Comparison of ENCODE assay signal across 11 cellular contexts in the genomic region with DNA sequence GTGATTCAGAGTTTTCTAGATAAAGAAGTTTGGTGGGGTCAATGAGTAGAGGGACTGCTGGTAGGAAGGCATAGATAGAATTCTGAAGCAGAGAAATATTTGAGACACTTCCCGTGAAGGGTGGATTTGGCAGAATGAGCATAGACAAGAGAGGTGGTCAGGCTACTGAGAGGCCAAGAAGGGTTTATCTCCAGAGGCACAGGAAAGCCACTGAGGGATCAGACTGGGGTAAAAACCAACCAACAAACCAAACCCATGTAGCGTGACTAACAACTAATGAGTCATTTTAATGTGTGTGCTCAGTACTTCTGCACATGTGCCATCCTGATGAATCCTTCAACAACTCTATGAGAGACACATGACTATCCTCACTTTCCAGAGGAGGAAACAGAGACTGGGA. TPM values are rescaled to one million over a fixed set of nuclear protein-coding genes. Genes with fewer than 3 reads are reported as not detected.
DNase-seq lines count a peak whose midpoint lies in the region; ATAC-seq and TF ChIP-seq lines count a peak whose summit lies in the region.
"Had no signal": no experiment of that assay in that cellular context is flagged by ENCODE, and none has a peak within 500 bp of the region (broad histone marks: within the 10 kb centered on the region; RNA-seq: fewer than 3 reads in every experiment).

No MANE protein-coding gene starts in this region.

- H3K4me3 ChIP-seq in thoracic aorta, result no peak overlapping the region

- peaks cover 3 to 54% of the 10 kb centered on the region in 2 donors for H3K4me1 ChIP-seq in thoracic aorta (ENCODE audit: control insufficient read depth in 1 of 2, low read depth in 2 of 2)

- no peaks in the 10 kb centered on the region for H3K9me3 Mint-ChIP-seq in activated T-cell treated with anti-CD3 and anti-CD28 coated beads, Interleukin-2, amount 50 U/mL, for 24 hours
- H3K9me3 Mint-ChIP-seq: dendritic cell treated with granulocyte-macrophage colony-stimulating factor and Interleukin-4, amounts not matched to agents 40 ng/mL and 50 ng/mL, for 4 days had no signal

- H3K27ac Mint-ChIP-seq in activated T-cell treated with anti-CD3 and anti-CD28 coated beads, Interleukin-2, amount 50 U/mL, for 24 hours, result peak overlapping the region; percentile 83
- H3K27ac Mint-ChIP-seq: dendritic cell treated with granulocyte-macrophage colony-stimulating factor and Interleukin-4, amounts not matched to agents 40 ng/mL and 50 ng/mL, for 4 days; mesothelial cell of epicardium had no signal

- peak overlapping the region; percentile 52 to 62 for H3K27ac ChIP-seq in thoracic aorta

- peaks cover 61% of the 10 kb centered on the region for H3K27me3 Mint-ChIP-seq in activated T-cell treated with anti-CD3 and anti-CD28 coated beads, Interleukin-2, amount 50 U/mL, for 24 hours

- H3K36me3 ChIP-seq in thoracic aorta, result no peaks in the 10 kb centered on the region

- TF ChIP-seq CTCF in thoracic aorta (IDR thresholded peaks at IDR 0.05), result no peak

- no peaks in the 10 kb centered on the region for H3K27me3 ChIP-seq in thoracic aorta (replicated peaks; ENCODE audit: insufficient read depth)

- intact Hi-C loops in head of caudate nucleus (cut with DNase I), result no loop called here

- ATAC-seq in thoracic aorta (ENCODE audit: insufficient number of reproducible peaks, low FRiP score, low read depth), result no peak
- no peak for ATAC-seq in GM19455 (IDR thresholded peaks at IDR 0.05; ENCODE audit: unreplicated experiment)
- ATAC-seq in HG03457 (IDR thresholded peaks at IDR 0.05; ENCODE audit: unreplicated experiment), result no peak

- no peak overlapping the region for H3K4me3 Mint-ChIP-seq in activated T-cell treated with anti-CD3 and anti-CD28 coated beads, Interleukin-2, amount 50 U/mL, for 24 hours
- H3K4me3 Mint-ChIP-seq: dendritic cell treated with granulocyte-macrophage colony-stimulating factor and Interleukin-4, amounts not matched to agents 40 ng/mL and 50 ng/mL, for 4 days; mesothelial cell of epicardium had no signal

- no peaks in the 10 kb centered on the region for H3K36me3 Mint-ChIP-seq in activated T-cell treated with anti-CD3 and anti-CD28 coated beads, Interleukin-2, amount 50 U/mL, for 24 hours (ENCODE audit: low read depth)
- H3K36me3 Mint-ChIP-seq: mesothelial cell of epicardium had no signal

- DNase-seq in activated T-cell treated with anti-CD3 and anti-CD28 coated beads, Interleukin-2, amount 50 U/mL, for 24 hours, result no peak
- DNase-seq in activated T-cell treated with anti-CD3 and anti-CD28 coated beads, Interleukin-2, amount 50 U/mL, for 48 hours, result no peak
- DNase-seq in RKO (ENCODE audit: low spot score) (peak; percentile 65), fibroblast of peridontal ligament (ENCODE audit: extremely low read depth) (peak; percentile 69), thoracic aorta (ENCODE audit: low spot score) (no peak), head of caudate nucleus (no peak)
- DNase-seq: NCI-H2227 treated with DMSO at 0.1 percent for 48 hours had no signal

- H3K9me3 ChIP-seq in thoracic aorta, result no peaks in the 10 kb centered on the region

- peaks cover 20% of the 10 kb centered on the region for H3K4me1 Mint-ChIP-seq in activated T-cell treated with anti-CD3 and anti-CD28 coated beads, Interleukin-2, amount 50 U/mL, for 24 hours (ENCODE audit: low read depth)

RNA-seq across cellular contexts. Expression of a gene that starts 60.0 kb away (rescaled TPM):
- 1 to 10 TPM; 3.8 to 3.9 TPM for total RNA-seq in thoracic aorta

Comparison
In these comparisons a context has a peak if more than half of its experiments do, and no peak if none do; other contexts are left out.
1. DNase-seq: peak in RKO (single experiment) and fibroblast of peridontal ligament (single experiment); none in activated T-cell treated with anti-CD3 and anti-CD28 coated beads, Interleukin-2, amount 50 U/mL, for 24 hours (single experiment), activated T-cell treated with anti-CD3 and anti-CD28 coated beads, Interleukin-2, amount 50 U/mL, for 48 hours (0 of 2), thoracic aorta (single experiment) and head of caudate nucleus (0 of 42).